ENCODE assay signal across 21 cellular contexts in genomic region chr1:185716095-185716494, GRCh38.
"Had no signal": no experiment of that assay in that cellular context is flagged by ENCODE, and none has a peak within 500 bp of the region (broad histone marks: within the 10 kb centered on the region; RNA-seq: fewer than 3 reads in every experiment).

No MANE protein-coding gene starts in this region.

- H3K9me3 ChIP-seq: MG63 had no signal

- ATAC-seq: Panc1, PC-3, SK-N-SH treated with all-trans-retinoic acid at 6 μM for 48 hours had no signal

- H3K36me3 ChIP-seq: MG63 had no signal

- H3K27me3 ChIP-seq: MG63 had no signal

- DNase-seq: Karpas-422, KG1, MG63, NCI-H1092, NCI-H1105 treated with DMSO at 0.1 percent for 48 hours, NCI-H1417 treated with DMSO at 0.1 percent for 48 hours, NCI-H146, NCI-H1694 treated with DMSO at 0.1 percent for 48 hours, NCI-H1930, NCI-H2081, NCI-H2107, NCI-H2227 treated with DMSO at 0.1 percent for 48 hours, NCI-H524, NCI-H526 treated with DMSO at 0.1 percent for 48 hours, NCI-H774, PC-3, SHP77, T-helper 1 cell had no signal

- H3K4me3 ChIP-seq: MG63 had no signal

- H3K27ac ChIP-seq: RWPE1 had no signal
